8 cellular contexts compared by ENCODE assay signal in the genomic region with DNA sequence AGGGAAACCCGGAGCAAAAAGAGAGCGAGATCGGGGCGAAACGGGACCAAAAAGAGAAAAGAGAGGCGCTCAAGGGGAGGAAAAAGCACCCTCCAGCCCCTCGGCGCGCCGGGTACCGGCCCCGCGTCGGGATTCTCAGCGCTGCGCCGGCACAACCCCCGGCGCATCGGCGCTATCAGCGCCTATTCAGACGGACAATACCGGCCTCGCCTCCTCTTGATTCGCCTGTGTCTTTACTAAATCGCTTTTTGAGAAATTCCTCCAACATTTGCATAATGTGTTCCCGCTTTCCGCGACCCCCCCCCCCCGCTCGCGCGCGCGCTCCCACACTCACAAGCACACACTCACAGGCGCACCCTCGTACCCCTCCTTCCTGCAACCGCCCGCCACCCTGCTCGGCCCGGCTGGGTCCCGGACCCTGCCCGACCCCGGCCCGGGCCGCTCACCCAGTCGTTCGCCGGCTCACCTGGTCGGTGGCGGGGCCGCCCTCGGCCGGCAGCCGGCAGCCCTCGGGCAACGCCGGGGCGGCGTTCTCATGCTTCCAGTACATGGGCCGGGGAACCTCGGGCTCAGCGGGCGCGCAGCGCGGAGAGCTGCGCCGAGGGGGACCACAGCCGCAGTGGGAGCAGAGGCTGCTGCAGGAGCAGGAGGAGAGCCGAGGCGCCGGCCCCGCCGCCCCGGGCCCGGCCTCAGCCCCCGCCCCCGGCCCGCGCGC. TPM values are rescaled to one million over a fixed set of nuclear protein-coding genes. Genes with fewer than 3 reads are reported as not detected.
DNase-seq lines count a peak whose midpoint lies in the region; ATAC-seq and TF ChIP-seq lines count a peak whose summit lies in the region.

No MANE protein-coding gene starts in this region.

- WGBS in mesodermal cell (ENCODE audit: insufficient coverage in 2 of 2), 2 experiments, result 0 to 1% methylated on average over 59 to 75 of the region's 83 CpGs

- H3K27ac ChIP-seq in brain microvascular endothelial cell, result no peak overlapping the region
- no peak overlapping the region for H3K27ac ChIP-seq in mesodermal cell (ENCODE audit: low read depth, low read length, severe bottlenecking)
- H3K27ac ChIP-seq in vagina, result no peak overlapping the region

- H3K27me3 ChIP-seq in brain microvascular endothelial cell (replicated peaks) (peaks cover 68% of the 10 kb centered on the region), vagina (peaks cover 32% of the 10 kb centered on the region)

- TF ChIP-seq CTCF in brain microvascular endothelial cell (IDR thresholded peaks at IDR 0.05; ENCODE audit: low read depth, low read length, missing control alignments) (no peak), vagina (IDR thresholded peaks at IDR 0.05) (no peak)

- TF ChIP-seq POLR2A in vagina (IDR thresholded peaks at IDR 0.05), result no peak

- intact Hi-C loops in left cardiac atrium (cut with DNase I) (no loop called here), left ventricle myocardium superior (cut with micrococcal nuclease) (no loop called here), vagina (cut with DNase I) (no loop called here)

- in situ Hi-C loops in brain microvascular endothelial cell (cut with HindIII; ENCODE audit: low pct_ligation_motif_present, low sequenced_read_pairs), result no loop called here

- ATAC-seq in left cardiac atrium, result peak; percentile 8 to 20
- no peak for ATAC-seq in left ventricle myocardium superior
- no peak for ATAC-seq in HG02870 (IDR thresholded peaks at IDR 0.05; ENCODE audit: unreplicated experiment)

- H3K4me3 ChIP-seq in brain microvascular endothelial cell (ENCODE audit: low read depth, low read length), result peak overlapping the region; percentile 20
- H3K4me3 ChIP-seq in mesodermal cell (ENCODE audit: extremely low read depth, insufficient read depth, low read length, poor library complexity, severe bottlenecking), result peak overlapping the region; percentile 41
- peak overlapping the region; percentile 42 to 44 for H3K4me3 ChIP-seq in vagina

- H3K9me3 ChIP-seq in mesodermal cell (ENCODE audit: control insufficient read depth, low read length) (no peaks in the 10 kb centered on the region), vagina (no peaks in the 10 kb centered on the region)

- no peaks in the 10 kb centered on the region for H3K36me3 ChIP-seq in brain microvascular endothelial cell (replicated peaks)
- no peaks in the 10 kb centered on the region for H3K36me3 ChIP-seq in mesodermal cell (ENCODE audit: control insufficient read depth, insufficient read depth, low read length)
- no peaks in the 10 kb centered on the region for H3K36me3 ChIP-seq in vagina

- H3K4me1 ChIP-seq in mesodermal cell (ENCODE audit: control insufficient read depth, insufficient read depth, low read length, poor library complexity, severe bottlenecking) (peaks cover 3% of the 10 kb centered on the region), vagina (peaks cover 34% of the 10 kb centered on the region)

- no peak for DNase-seq in left cardiac atrium
- DNase-seq in left ventricle myocardium superior, result no peak
- no peak for DNase-seq in brain microvascular endothelial cell
- no peak for DNase-seq in vagina (ENCODE audit: extremely low spot score in 2 of 2)
- DNase-seq in AML-193 (lab: John Stamatoyannopoulos, UW), result no peak
- DNase-seq in T-helper 1 cell, result no peak

RNA-seq across cellular contexts. Expression of gene LHX6, which starts 0.4 kb away (rescaled TPM):
- total RNA-seq in left cardiac atrium (10 to 100 TPM in 1 of 2 donors, 1 to 10 TPM in 1; 6.1 to 11.3 TPM), left ventricle myocardium superior (8.0 TPM), vagina (8.1 TPM)
- polyA plus RNA-seq in mesodermal cell (2013, experiment 1 of 2), result 0.33 TPM
- polyA plus RNA-seq in mesodermal cell (2013, experiment 2 of 2), result 0.25 TPM

RNA-seq across cellular contexts. Expression of gene RBM18, which starts 36.3 kb away (rescaled TPM):
- total RNA-seq in left cardiac atrium, result 10 to 100 TPM; 30.3 to 32.5 TPM
- total RNA-seq in left ventricle myocardium superior, result 41.8 TPM
- 24.0 TPM for polyA plus RNA-seq in mesodermal cell (2013, experiment 1 of 2)
- polyA plus RNA-seq in mesodermal cell (2013, experiment 2 of 2), result 22.6 TPM
- 11.3 TPM for total RNA-seq in vagina

RNA-seq across cellular contexts. Expression of gene MRRF, which starts 36.3 kb away (rescaled TPM):
- 10 to 100 TPM; 32.1 to 32.9 TPM for total RNA-seq in left cardiac atrium
- total RNA-seq in left ventricle myocardium superior, result 41.3 TPM
- 30.1 TPM for polyA plus RNA-seq in mesodermal cell (2013, experiment 1 of 2)
- 29.4 TPM for polyA plus RNA-seq in mesodermal cell (2013, experiment 2 of 2)
- total RNA-seq in vagina, result 38.5 TPM

Comparison
In these comparisons a context has a peak if more than half of its experiments do, and no peak if none do; other contexts are left out.
1. ATAC-seq: peak in left cardiac atrium (2 of 2); none in left ventricle myocardium superior (single experiment) and HG02870 (single experiment).
2. Peak in every context shown above with its lines, with median percentiles within 50 percentile points of each other: H3K4me3 ChIP-seq.